In genomic region chrX:48636286-48636685, GRCh38 we compare ENCODE assay signal across 1 cellular context.
TF ChIP-seq lines count a peak whose summit lies in the region.

No MANE protein-coding gene starts in this region.

TF ChIP-seq in A549, 52 proteins besides CTCF, POLR2A, EP300 and RAD21:
- TF ChIP-seq MAX (IDR thresholded peaks at IDR 0.05) (no peak), EHMT2 (IDR thresholded peaks at IDR 0.05; ENCODE audit: low read depth) (no peak), NFE2L2 (conservative IDR thresholded peaks at IDR 0.05; ENCODE audit: low read length) (no peak), BHLHE40 (IDR thresholded peaks at IDR 0.05; ENCODE audit: low read depth, low read length) (no peak), E2F6 (IDR thresholded peaks at IDR 0.05; ENCODE audit: borderline replicate concordance, low read depth) (no peak), FOSB (CRISPR knock-in tag; IDR thresholded peaks at IDR 0.05) (no peak), SREBF2 (IDR thresholded peaks at IDR 0.05) (no peak), HDAC2 (IDR thresholded peaks at IDR 0.05) (no peak), ATOH8 (CRISPR knock-in tag; IDR thresholded peaks at IDR 0.05; ENCODE audit: low read depth) (no peak), KDM1A (IDR thresholded peaks at IDR 0.05; ENCODE audit: low read depth) (no peak), MYC (IDR thresholded peaks at IDR 0.05; ENCODE audit: borderline replicate concordance, low read length) (no peak), HOXB13 (CRISPR knock-in tag; IDR thresholded peaks at IDR 0.05; ENCODE audit: low read depth) (no peak), JUNB (IDR thresholded peaks at IDR 0.05) (no peak), CEBPB (IDR thresholded peaks at IDR 0.05) (no peak)
